In the genomic region with DNA sequence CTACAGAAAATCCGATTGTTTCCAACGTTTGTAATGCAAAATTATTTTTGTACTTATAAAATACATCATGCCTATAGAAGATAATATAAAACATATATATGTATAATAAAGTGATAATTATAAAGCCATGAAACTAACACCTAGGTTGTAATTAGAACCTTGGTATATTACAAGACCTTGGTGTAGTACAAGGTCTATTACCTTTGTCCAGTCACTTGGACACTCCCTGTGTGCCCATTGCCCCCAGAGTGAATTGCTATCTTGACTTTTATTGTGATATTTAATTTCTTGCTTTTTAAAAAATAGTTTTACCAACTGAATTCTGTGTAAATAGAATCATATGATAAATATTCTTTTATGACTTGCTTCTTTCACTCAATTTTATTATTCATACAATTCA, we compare ENCODE assay signal across 24 cellular contexts. TPM values are rescaled to one million over a fixed set of nuclear protein-coding genes. Genes with fewer than 3 reads are reported as not detected.
"Had no signal": no experiment of that assay in that cellular context is flagged by ENCODE, and none has a peak within 500 bp of the region (broad histone marks: within the 10 kb centered on the region; RNA-seq: fewer than 3 reads in every experiment).

No MANE protein-coding gene starts in this region.

- H3K9me3 ChIP-seq: heart right ventricle, left lung, lower lobe of right lung, neutrophil, right atrium auricular region, right lobe of liver, spleen, suprapubic skin, thoracic aorta, tibial artery, vagina had no signal

- ATAC-seq: heart right ventricle; natural killer cell; right lobe of liver; stimulated activated effector memory CD8-positive, alpha-beta T cell treated with anti-CD3 and anti-CD28 coated beads, Interleukin-12 subunit alpha, Interleukin-12 subunit beta, amount 100 ng/mL, for 72 hours had no signal

- H2AFZ ChIP-seq: hepatocyte, neural progenitor cell had no signal

- H3K79me2 ChIP-seq: hepatocyte had no signal

- H3K27ac ChIP-seq: hepatocyte, lower lobe of right lung, neural progenitor cell, neutrophil, right atrium auricular region, right lobe of liver, spleen, suprapubic skin, tibial artery, vagina had no signal

- H3K4me3 ChIP-seq: heart right ventricle, hepatocyte, left lung, lower lobe of right lung, neural progenitor cell, right atrium auricular region, right lobe of liver, spleen, suprapubic skin, thoracic aorta, tibial artery, vagina had no signal

- H3K36me3 ChIP-seq: heart right ventricle, left lung, lower lobe of right lung, neural progenitor cell, neutrophil, right atrium auricular region, right lobe of liver, spleen, suprapubic skin, thoracic aorta, tibial artery, vagina had no signal

- H3K27me3 ChIP-seq: heart right ventricle, hepatocyte, left lung, neural progenitor cell, neutrophil, right atrium auricular region, right lobe of liver, spleen, suprapubic skin, tibial artery, vagina had no signal

- H3K4me2 ChIP-seq: hepatocyte, neural progenitor cell had no signal

- H3K4me1 ChIP-seq: neural progenitor cell, right atrium auricular region had no signal

- DNase-seq: heart right ventricle; islet precursor cell; left lung; lower lobe of right lung; mammary epithelial cell; mesenchymal stem cell; naive B cell; natural killer cell; nephron progenitor cell; occipital lobe; right lobe of liver; spleen; stimulated activated CD4-positive, alpha-beta T cell treated with anti-CD3 and anti-CD28 coated beads, Interleukin-4, amount 100 ng/mL, for 24 hours; stimulated activated naive CD4-positive, alpha-beta T cell; tibial artery had no signal

- H3K9ac ChIP-seq: neural progenitor cell had no signal

RNA-seq across cellular contexts. Expression of a gene that starts 20.7 kb away (rescaled TPM):
- total RNA-seq: osteocyte had no signal
